Comparison of ENCODE assay signal across 1 cellular context in the genomic region with DNA sequence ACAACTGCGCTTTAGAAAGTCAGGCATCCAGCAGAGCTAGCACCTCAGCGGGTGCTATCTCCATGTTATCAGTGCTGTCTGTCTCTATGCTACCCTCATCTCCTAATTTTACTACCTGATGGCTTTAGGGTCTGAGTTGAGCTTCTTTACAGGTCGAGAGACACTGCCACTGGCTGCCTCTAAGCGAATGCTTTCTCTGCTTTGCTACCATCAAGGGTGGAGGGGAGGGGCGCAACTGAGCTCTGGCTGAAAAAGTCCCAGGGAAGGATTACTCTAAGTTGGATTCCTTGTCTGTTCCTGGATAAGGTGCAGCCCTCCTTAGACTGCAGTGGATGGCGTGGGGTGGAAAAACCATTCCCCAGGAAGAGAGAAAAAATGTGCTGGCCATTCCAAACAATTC.
TF ChIP-seq lines count a peak whose summit lies in the region.

No MANE protein-coding gene starts in this region.

TF ChIP-seq in H1, 55 proteins besides CTCF, POLR2A, EP300 and RAD21:
- TF ChIP-seq TBP (IDR thresholded peaks at IDR 0.05; ENCODE audit: low read depth, low read length) (no peak), SIN3A (conservative IDR thresholded peaks at IDR 0.05 in 1 of 2, IDR thresholded peaks at IDR 0.05 in 1 of 2; ENCODE audit: low read depth in 1 of 2, low read length in 2 of 2) (no peak), CBX5 (IDR thresholded peaks at IDR 0.05; ENCODE audit: low read depth, low read length) (no peak), FOSL1 (IDR thresholded peaks at IDR 0.05; ENCODE audit: insufficient read depth, low read depth, low read length) (no peak), TAF7 (optimal IDR thresholded peaks at IDR 0.05; ENCODE audit: borderline replicate concordance, low read depth, low read length) (no peak), GABPA (IDR thresholded peaks at IDR 0.05; ENCODE audit: borderline replicate concordance, insufficient read depth, low read length) (no peak), ZNF274 (IDR thresholded peaks at IDR 0.05; ENCODE audit: borderline replicate concordance, extremely low read depth, low read length) (no peak), CHD1 (IDR thresholded peaks at IDR 0.05; ENCODE audit: low read depth, low read length) (no peak), KDM1A (IDR thresholded peaks at IDR 0.05; ENCODE audit: borderline replicate concordance, low read length) (no peak), MAFK (IDR thresholded peaks at IDR 0.05; ENCODE audit: low read depth, low read length) (no peak), BACH1 (IDR thresholded peaks at IDR 0.05; ENCODE audit: low read length) (no peak), POU5F1 (IDR thresholded peaks at IDR 0.05; ENCODE audit: low read depth, low read length) (no peak), SIRT6 (IDR thresholded peaks at IDR 0.05; ENCODE audit: low read length) (no peak), HDAC6 (IDR thresholded peaks at IDR 0.05; ENCODE audit: low read depth, low read length) (no peak), BCL11A (IDR thresholded peaks at IDR 0.05; ENCODE audit: low read depth in 2 of 2, low read length in 2 of 2) (no peak)
- TF ChIP-seq, protein P1, sequence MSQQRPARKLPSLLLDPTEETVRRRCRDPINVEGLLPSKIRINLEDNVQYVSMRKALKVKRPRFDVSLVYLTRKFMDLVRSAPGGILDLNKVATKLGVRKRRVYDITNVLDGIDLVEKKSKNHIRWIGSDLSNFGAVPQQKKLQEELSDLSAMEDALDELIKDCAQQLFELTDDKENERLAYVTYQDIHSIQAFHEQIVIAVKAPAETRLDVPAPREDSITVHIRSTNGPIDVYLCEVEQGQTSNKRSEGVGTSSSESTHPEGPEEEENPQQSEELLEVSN (IDR thresholded peaks at IDR 0.05), result no peak
- TF ChIP-seq, protein P2, sequence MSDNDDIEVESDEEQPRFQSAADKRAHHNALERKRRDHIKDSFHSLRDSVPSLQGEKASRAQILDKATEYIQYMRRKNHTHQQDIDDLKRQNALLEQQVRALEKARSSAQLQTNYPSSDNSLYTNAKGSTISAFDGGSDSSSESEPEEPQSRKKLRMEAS (IDR thresholded peaks at IDR 0.05), result no peak
